Comparison of ENCODE assay signal across 13 cellular contexts in genomic region chr2:177253704-177254103, GRCh38. TPM values are rescaled to one million over a fixed set of nuclear protein-coding genes. Genes with fewer than 3 reads are reported as not detected.
DNase-seq lines count a peak whose midpoint lies in the region; TF ChIP-seq lines count a peak whose summit lies in the region.
"Had no signal": no experiment of that assay in that cellular context is flagged by ENCODE, and none has a peak within 500 bp of the region (broad histone marks: within the 10 kb centered on the region; RNA-seq: fewer than 3 reads in every experiment).

No MANE protein-coding gene starts in this region.

- peaks cover 94% of the 10 kb centered on the region for H3K4me1 Mint-ChIP-seq in activated naive CD4-positive, alpha-beta T cell treated with anti-CD3 and anti-CD28 coated beads, Interleukin-2, amount 50 U/mL, for 24 hours
- H3K4me1 Mint-ChIP-seq in activated CD4-positive, alpha-beta memory T cell treated with anti-CD3 and anti-CD28 coated beads, Interleukin-2, amount 10 ng/mL, durations not matched to agents 7 days and 5 days, result peaks cover 90% of the 10 kb centered on the region
- H3K4me1 Mint-ChIP-seq in type B pancreatic cell (ENCODE audit: unreplicated experiment) (peaks cover 52% of the 10 kb centered on the region), endodermal cell (peaks cover 47% of the 10 kb centered on the region)

- H3K4me3 ChIP-seq in endodermal cell (ENCODE audit: low read length) (no peak overlapping the region), OCI-LY7 (ENCODE audit: low read depth, low read length, poor library complexity, severe bottlenecking) (no peak overlapping the region)
- H3K4me3 ChIP-seq: right atrium auricular region had no signal

- no peaks in the 10 kb centered on the region for H3K27me3 ChIP-seq in endodermal cell (ENCODE audit: control insufficient read depth, insufficient read depth, low read length, poor library complexity, severe bottlenecking)
- H3K27me3 ChIP-seq: right atrium auricular region had no signal

- H3K4me1 ChIP-seq in endodermal cell (ENCODE audit: control insufficient read depth, insufficient read depth, low read length) (peaks cover 14% of the 10 kb centered on the region), OCI-LY7 (ENCODE audit: insufficient read depth, low read length, poor library complexity, severe bottlenecking) (no peaks in the 10 kb centered on the region)

- 80 to 100% methylated on average over 1 to 2 of the region's 3 CpGs for WGBS in endodermal cell (ENCODE audit: insufficient coverage in 1 of 2, insufficient read length in 1 of 2), 2 experiments

- peaks cover 13% of the 10 kb centered on the region for H3K9me3 ChIP-seq in endodermal cell (ENCODE audit: control insufficient read depth, low read length)
- H3K9me3 ChIP-seq in OCI-LY7 (ENCODE audit: low read length), result peaks cover 6% of the 10 kb centered on the region; the same call in 1 of the 2 replicates
- H3K9me3 ChIP-seq: right atrium auricular region had no signal

- DNase-seq in activated naive CD4-positive, alpha-beta T cell treated with anti-CD3 and anti-CD28 coated beads, Interleukin-2, amount 50 U/mL, for 16 hours, result no peak
- DNase-seq in activated CD4-positive, alpha-beta memory T cell treated with anti-CD3 and anti-CD28 coated beads, Interleukin-2, amount 10 ng/mL, durations not matched to agents 7 days and 5 days, result no peak
- no peak for DNase-seq in epithelial cell of prostate (ENCODE audit: low read depth, low spot score)
- no peak for DNase-seq in type B pancreatic cell (ENCODE audit: extremely low spot score, unreplicated experiment)
- DNase-seq in endodermal cell, result no peak
- no peak for DNase-seq in OCI-LY7 (ENCODE audit: low spot score)
- DNase-seq in kidney tubule cell (ENCODE audit: low spot score), result no peak
- DNase-seq: HCEC 1CT; NCI-H2171; stimulated activated naive CD8-positive, alpha-beta T cell treated with anti-CD3 and anti-CD28 coated beads, Interleukin-15, amount 100 ng/mL, for 72 hours had no signal

- POLR2A ChIA-PET in activated CD4-positive, alpha-beta memory T cell treated with anti-CD3 and anti-CD28 coated beads, Interleukin-2, amount 10 ng/mL, durations not matched to agents 7 days and 5 days (lab: Charles Lee), result interaction anchor here (1.5 to 8.4 kb wide), 4 partner anchors 11 to 42 kb away, joined by 4 to 158 read pairs (median 26); partner anchors contain the start of genes HNRNPA3 and NFE2L2
- POLR2A ChIA-PET in OCI-LY7 (lab: Charles Lee), result interaction anchor here (0.6 to 1.3 kb wide), 3 partner anchors 15 to 29 kb away, joined by 3 to 9 read pairs (median 4); no protein-coding TSS in a partner anchor

- peaks cover 37% of the 10 kb centered on the region for H3K36me3 ChIP-seq in endodermal cell (ENCODE audit: control insufficient read depth, insufficient read depth, low read length)
- H3K36me3 ChIP-seq in OCI-LY7 (ENCODE audit: insufficient read depth, low read length), result peaks cover 89% of the 10 kb centered on the region

- H3K4me2 ChIP-seq in OCI-LY7 (ENCODE audit: low read length), result no peak overlapping the region

- H3K27me3 Mint-ChIP-seq in activated naive CD4-positive, alpha-beta T cell treated with anti-CD3 and anti-CD28 coated beads, Interleukin-2, amount 50 U/mL, for 24 hours, result no peaks in the 10 kb centered on the region
- no peaks in the 10 kb centered on the region for H3K27me3 Mint-ChIP-seq in activated CD4-positive, alpha-beta memory T cell treated with anti-CD3 and anti-CD28 coated beads, Interleukin-2, amount 10 ng/mL, durations not matched to agents 7 days and 5 days
- H3K27me3 Mint-ChIP-seq in type B pancreatic cell (no peaks in the 10 kb centered on the region), endodermal cell (ENCODE audit: insufficient read depth) (no peaks in the 10 kb centered on the region)
- H3K27me3 Mint-ChIP-seq: stimulated activated naive CD8-positive, alpha-beta T cell treated with anti-CD3 and anti-CD28 coated beads, Interleukin-15, amount 100 ng/mL, for 72 hours had no signal

- H2AFZ ChIP-seq in OCI-LY7 (ENCODE audit: low read length), result no peak overlapping the region

- H3K9ac ChIP-seq in endodermal cell (ENCODE audit: extremely low read depth, low read length, poor library complexity, severe bottlenecking), result no peak overlapping the region

- CTCF ChIA-PET in activated CD4-positive, alpha-beta memory T cell treated with anti-CD3 and anti-CD28 coated beads, Interleukin-2, amount 10 ng/mL, durations not matched to agents 7 days and 5 days (lab: Charles Lee), result interaction anchor here (0.9 to 5.1 kb wide), 4 partner anchors 10 to 105 kb away, joined by 3 to 28 read pairs (median 4); partner anchors contain the start of gene NFE2L2
- CTCF ChIA-PET in OCI-LY7 (lab: Charles Lee; ENCODE audit: unreplicated experiment), result interaction anchor here (1.0 kb wide), 1 partner anchor 10 kb away, joined by 3 read pairs; no protein-coding TSS in a partner anchor

- intact Hi-C loops in OCI-LY7 (cut with micrococcal nuclease; ENCODE audit: unreplicated experiment), result no loop called here

- peaks cover 29% of the 10 kb centered on the region for H3K36me3 Mint-ChIP-seq in activated naive CD4-positive, alpha-beta T cell treated with anti-CD3 and anti-CD28 coated beads, Interleukin-2, amount 50 U/mL, for 24 hours
- H3K36me3 Mint-ChIP-seq in activated CD4-positive, alpha-beta memory T cell treated with anti-CD3 and anti-CD28 coated beads, Interleukin-2, amount 10 ng/mL, durations not matched to agents 7 days and 5 days (ENCODE audit: low read depth), result peaks cover 60% of the 10 kb centered on the region
- H3K36me3 Mint-ChIP-seq in type B pancreatic cell, result peaks cover 44% of the 10 kb centered on the region
- peaks cover 30% of the 10 kb centered on the region for H3K36me3 Mint-ChIP-seq in endodermal cell (ENCODE audit: low read depth)

- H3K79me2 ChIP-seq in OCI-LY7 (ENCODE audit: insufficient read depth, low read depth, low read length), result peaks cover 100% of the 10 kb centered on the region

- peak overlapping the region; percentile 39 for H3K4me3 Mint-ChIP-seq in activated naive CD4-positive, alpha-beta T cell treated with anti-CD3 and anti-CD28 coated beads, Interleukin-2, amount 50 U/mL, for 24 hours
- no peak overlapping the region for H3K4me3 Mint-ChIP-seq in activated CD4-positive, alpha-beta memory T cell treated with anti-CD3 and anti-CD28 coated beads, Interleukin-2, amount 10 ng/mL, durations not matched to agents 7 days and 5 days
- peak overlapping the region; percentile 9 for H3K4me3 Mint-ChIP-seq in type B pancreatic cell
- no peak overlapping the region for H3K4me3 Mint-ChIP-seq in endodermal cell

- no peaks in the 10 kb centered on the region for H3K9me3 Mint-ChIP-seq in activated naive CD4-positive, alpha-beta T cell treated with anti-CD3 and anti-CD28 coated beads, Interleukin-2, amount 50 U/mL, for 24 hours
- H3K9me3 Mint-ChIP-seq in activated CD4-positive, alpha-beta memory T cell treated with anti-CD3 and anti-CD28 coated beads, Interleukin-2, amount 10 ng/mL, durations not matched to agents 7 days and 5 days, result peaks cover 4% of the 10 kb centered on the region
- H3K9me3 Mint-ChIP-seq in type B pancreatic cell (no peaks in the 10 kb centered on the region), endodermal cell (peaks cover 18% of the 10 kb centered on the region)

- H4K20me1 ChIP-seq in OCI-LY7 (ENCODE audit: insufficient read depth, low read length), result peaks cover 68% of the 10 kb centered on the region

- H3K9me2 ChIP-seq in OCI-LY7 (ENCODE audit: insufficient read depth, low read length), result no peaks in the 10 kb centered on the region

- H3K27ac ChIP-seq in epithelial cell of prostate (peak overlapping the region; percentile 98), endodermal cell (ENCODE audit: low read depth, low read length) (no peak overlapping the region), OCI-LY7 (ENCODE audit: low read depth, low read length, poor library complexity, severe bottlenecking) (no peak overlapping the region)
- H3K27ac ChIP-seq: WERI-Rb-1 had no signal

- BruUV-seq in OCI-LY7 (replicated peaks; lab: Mats Ljungman, UMichigan), result no TSS peak

- TF ChIP-seq CTCF in type B pancreatic cell (conservative IDR thresholded peaks at IDR 0.05) (no peak), endodermal cell (conservative IDR thresholded peaks at IDR 0.05) (no peak), OCI-LY7 (conservative IDR thresholded peaks at IDR 0.05; ENCODE audit: low read length) (no peak)

- H3K27ac Mint-ChIP-seq in activated naive CD4-positive, alpha-beta T cell treated with anti-CD3 and anti-CD28 coated beads, Interleukin-2, amount 50 U/mL, for 24 hours, result peak overlapping the region; percentile 72
- H3K27ac Mint-ChIP-seq in activated CD4-positive, alpha-beta memory T cell treated with anti-CD3 and anti-CD28 coated beads, Interleukin-2, amount 10 ng/mL, durations not matched to agents 7 days and 5 days, result peak overlapping the region; percentile 50
- H3K27ac Mint-ChIP-seq in type B pancreatic cell, result peak overlapping the region; percentile 98
- no peak overlapping the region for H3K27ac Mint-ChIP-seq in endodermal cell

RNA-seq across cellular contexts. Expression of gene NFE2L2, which starts 10.8 kb away (rescaled TPM):
- 10 to 100 TPM; 63.2 to 63.4 TPM for total RNA-seq in activated CD4-positive, alpha-beta memory T cell treated with anti-CD3 and anti-CD28 coated beads, Interleukin-2, amount 10 ng/mL, durations not matched to agents 7 days and 5 days
- total RNA-seq in type B pancreatic cell (ENCODE audit: low replicate concordance) (74.7 and 95.0 TPM in 2 replicates), endodermal cell (10 to 100 TPM; 59.0 to 59.1 TPM), OCI-LY7 (2022) (58.1 and 58.6 TPM in 2 replicates)
- polyA plus RNA-seq in endodermal cell (2013, experiment 1 of 2), result 46.2 TPM
- 49.2 TPM for polyA plus RNA-seq in endodermal cell (2013, experiment 2 of 2)
- total RNA-seq in OCI-LY7 (2014; rRNA removed; shearing (Covaris generic)), result 26.2 and 27.0 TPM in 2 replicates

RNA-seq across cellular contexts. Expression of gene HNRNPA3, which starts 41.1 kb away (rescaled TPM):
- total RNA-seq in activated CD4-positive, alpha-beta memory T cell treated with anti-CD3 and anti-CD28 coated beads, Interleukin-2, amount 10 ng/mL, durations not matched to agents 7 days and 5 days, result 100 to 1,000 TPM; 309 to 312 TPM
- total RNA-seq in type B pancreatic cell (ENCODE audit: low replicate concordance), result 203 and 304 TPM in 2 replicates
- 100 to 1,000 TPM; 323 to 413 TPM for total RNA-seq in endodermal cell
- 370 TPM for polyA plus RNA-seq in endodermal cell (2013, experiment 1 of 2)
- polyA plus RNA-seq in endodermal cell (2013, experiment 2 of 2), result 361 TPM
- total RNA-seq in OCI-LY7 (2014; rRNA removed; shearing (Covaris generic)), result 68.2 and 82.2 TPM in 2 replicates
- total RNA-seq in OCI-LY7 (2022), result 450 and 472 TPM in 2 replicates

Comparison
In these comparisons a context has a peak if more than half of its experiments do, and no peak if none do; other contexts are left out.
1. H3K4me3 Mint-ChIP-seq: peak in activated naive CD4-positive, alpha-beta T cell treated with anti-CD3 and anti-CD28 coated beads, Interleukin-2, amount 50 U/mL, for 24 hours (single experiment) and type B pancreatic cell (single experiment); none in activated CD4-positive, alpha-beta memory T cell treated with anti-CD3 and anti-CD28 coated beads, Interleukin-2, amount 10 ng/mL, durations not matched to agents 7 days and 5 days (single experiment) and endodermal cell (single experiment).